ENCODE assay signal across 9 cellular contexts in the genomic region with DNA sequence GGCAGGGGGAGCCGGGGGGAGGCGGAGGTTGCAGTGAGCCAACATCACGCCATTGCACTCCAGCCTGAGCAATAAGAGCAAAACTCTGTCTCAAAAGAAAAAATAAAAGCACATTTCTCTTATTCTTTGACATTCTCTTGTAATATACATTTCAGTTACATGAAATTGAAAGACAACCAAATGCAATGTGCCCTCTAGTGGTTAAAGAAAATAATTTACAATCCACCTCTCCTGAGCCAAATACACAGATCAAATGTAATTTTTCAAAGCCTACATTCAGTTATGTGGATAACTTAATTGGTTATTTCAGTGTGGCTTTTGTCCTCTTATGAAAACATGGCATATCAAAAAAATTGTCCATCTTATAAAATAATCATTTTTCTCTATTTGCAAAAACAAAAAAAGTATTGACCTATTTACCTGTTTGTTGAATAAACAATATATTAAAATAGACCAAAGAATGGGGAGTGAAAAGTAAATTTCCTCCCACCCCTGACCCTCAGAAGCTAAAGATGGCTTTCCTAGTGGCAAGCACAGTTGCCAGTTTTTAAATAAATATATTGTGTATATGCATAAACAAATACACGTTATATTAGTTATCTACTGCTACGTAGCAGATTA. TPM values are rescaled to one million over a fixed set of nuclear protein-coding genes. Genes with fewer than 3 reads are reported as not detected.
DNase-seq lines count a peak whose midpoint lies in the region; ATAC-seq and TF ChIP-seq lines count a peak whose summit lies in the region.
"Had no signal": no experiment of that assay in that cellular context is flagged by ENCODE, and none has a peak within 500 bp of the region (broad histone marks: within the 10 kb centered on the region; RNA-seq: fewer than 3 reads in every experiment).

No MANE protein-coding gene starts in this region.

- H3K4me1 ChIP-seq in colonic mucosa (no peaks in the 10 kb centered on the region), mesendoderm (ENCODE audit: control insufficient read depth, low read depth, low read length) (no peaks in the 10 kb centered on the region)
- H3K4me1 ChIP-seq: SJSA1 had no signal

- H3K9me3 ChIP-seq in colonic mucosa: no peaks in the 10 kb centered on the region
- H3K9me3 ChIP-seq: SJSA1 had no signal

- no peak overlapping the region for H3K18ac ChIP-seq in mesendoderm (ENCODE audit: low read length)

- intact Hi-C loops in colonic mucosa (cut with DNase I): loop anchor here (5.0 to 10.0 kb wide), 2 partner anchors 52 to 145 kb away; no protein-coding TSS in a partner anchor

- no peak overlapping the region for H3K4ac ChIP-seq in mesendoderm (ENCODE audit: low read depth, low read length)

- no peaks in the 10 kb centered on the region for H3K79me2 ChIP-seq in mesendoderm (ENCODE audit: control insufficient read depth, insufficient read depth, low read length)

- H2AK5ac ChIP-seq in mesendoderm (ENCODE audit: low read length): no peak overlapping the region

- DNase-seq in DMS53 treated with DMSO at 0.1 percent for 48 hours (lab: John Stamatoyannopoulos, UW; ENCODE audit: unreplicated experiment) (peak; percentile 36), NOMO-1 treated with DMSO at 0.1 percent for 48 hours (lab: John Stamatoyannopoulos, UW; ENCODE audit: unreplicated experiment) (peak; percentile 76), colonic mucosa (no peak), mesendoderm (peak; percentile 30), ecto neural progenitor cell (ENCODE audit: low spot score) (no peak), Ammon's horn (ENCODE audit: low spot score) (no peak)

- no CpG with 5 or more reads among the region's 5 CpGs for WGBS in mesendoderm (ENCODE audit: extremely low coverage, insufficient coverage, low lambda C conversion rate)

- H3K27ac ChIP-seq in colonic mucosa: no peak overlapping the region
- no peak overlapping the region for H3K27ac ChIP-seq in mesendoderm (ENCODE audit: low read depth, low read length)
- H3K27ac ChIP-seq: SJSA1 had no signal

- TF ChIP-seq CTCF in colonic mucosa (IDR thresholded peaks at IDR 0.05): peak; percentile 57

- H4K8ac ChIP-seq in mesendoderm (ENCODE audit: low read depth, low read length): no peak overlapping the region

- no peaks in the 10 kb centered on the region for H3K79me1 ChIP-seq in mesendoderm (ENCODE audit: low read length)

- no peak overlapping the region for H3K4me2 ChIP-seq in mesendoderm (ENCODE audit: low read length)

- H4K5ac ChIP-seq in mesendoderm (ENCODE audit: low read length): no peak overlapping the region

- no peak overlapping the region for H2BK120ac ChIP-seq in mesendoderm (ENCODE audit: low read depth, low read length)

- no peak overlapping the region for H3K9ac ChIP-seq in colonic mucosa (ENCODE audit: low read depth in 2 of 2, low read length in 2 of 2)
- H3K9ac ChIP-seq in mesendoderm (ENCODE audit: low read length): no peak overlapping the region

- H3K4me3 ChIP-seq in colonic mucosa (no peak overlapping the region), mesendoderm (ENCODE audit: low read length) (no peak overlapping the region)
- H3K4me3 ChIP-seq: SJSA1 had no signal

- no peaks in the 10 kb centered on the region for H3K27me3 ChIP-seq in colonic mucosa
- no peaks in the 10 kb centered on the region for H3K27me3 ChIP-seq in mesendoderm (ENCODE audit: insufficient read depth, low read length, poor library complexity)

- no peaks in the 10 kb centered on the region for H3K36me3 ChIP-seq in colonic mucosa
- no peaks in the 10 kb centered on the region for H3K36me3 ChIP-seq in mesendoderm (ENCODE audit: control insufficient read depth, insufficient read depth, low read length)
- H3K36me3 ChIP-seq: SJSA1 had no signal

- ATAC-seq in HG02938 (IDR thresholded peaks at IDR 0.05; ENCODE audit: unreplicated experiment) (peak; percentile 56), HG03457 (IDR thresholded peaks at IDR 0.05; ENCODE audit: unreplicated experiment) (no peak)

- no peak overlapping the region for H3K23ac ChIP-seq in mesendoderm (ENCODE audit: low read length)

- H2BK5ac ChIP-seq in mesendoderm (ENCODE audit: low read length): no peak overlapping the region

- H2BK15ac ChIP-seq in mesendoderm (replicated peaks; ENCODE audit: low read depth): no peak overlapping the region

- no peak overlapping the region for H3K56ac ChIP-seq in mesendoderm (ENCODE audit: low read length)

RNA-seq across cellular contexts. Expression of a gene that starts 14.2 kb away (rescaled TPM):
- total RNA-seq in colonic mucosa: 10 to 100 TPM; 59.4 to 70.2 TPM
- polyA plus RNA-seq in mesendoderm (2013, experiment 1 of 2): 160 TPM
- polyA plus RNA-seq in mesendoderm (2013, experiment 2 of 2): 159 TPM

RNA-seq across cellular contexts. Expression of a gene that starts 23.7 kb away (rescaled TPM):
- total RNA-seq in colonic mucosa: not detected
- 0.86 TPM for polyA plus RNA-seq in mesendoderm (2013, experiment 1 of 2)
- polyA plus RNA-seq in mesendoderm (2013, experiment 2 of 2): 1.0 TPM
- total RNA-seq: SJSA1 had no signal

Comparison
In these comparisons a context has a peak if more than half of its experiments do, and no peak if none do; other contexts are left out.
1. DNase-seq: peak in DMS53 treated with DMSO at 0.1 percent for 48 hours (single experiment), NOMO-1 treated with DMSO at 0.1 percent for 48 hours (single experiment) and mesendoderm (single experiment); none in colonic mucosa (single experiment), ecto neural progenitor cell (single experiment) and Ammon's horn (single experiment).